In the genomic region with DNA sequence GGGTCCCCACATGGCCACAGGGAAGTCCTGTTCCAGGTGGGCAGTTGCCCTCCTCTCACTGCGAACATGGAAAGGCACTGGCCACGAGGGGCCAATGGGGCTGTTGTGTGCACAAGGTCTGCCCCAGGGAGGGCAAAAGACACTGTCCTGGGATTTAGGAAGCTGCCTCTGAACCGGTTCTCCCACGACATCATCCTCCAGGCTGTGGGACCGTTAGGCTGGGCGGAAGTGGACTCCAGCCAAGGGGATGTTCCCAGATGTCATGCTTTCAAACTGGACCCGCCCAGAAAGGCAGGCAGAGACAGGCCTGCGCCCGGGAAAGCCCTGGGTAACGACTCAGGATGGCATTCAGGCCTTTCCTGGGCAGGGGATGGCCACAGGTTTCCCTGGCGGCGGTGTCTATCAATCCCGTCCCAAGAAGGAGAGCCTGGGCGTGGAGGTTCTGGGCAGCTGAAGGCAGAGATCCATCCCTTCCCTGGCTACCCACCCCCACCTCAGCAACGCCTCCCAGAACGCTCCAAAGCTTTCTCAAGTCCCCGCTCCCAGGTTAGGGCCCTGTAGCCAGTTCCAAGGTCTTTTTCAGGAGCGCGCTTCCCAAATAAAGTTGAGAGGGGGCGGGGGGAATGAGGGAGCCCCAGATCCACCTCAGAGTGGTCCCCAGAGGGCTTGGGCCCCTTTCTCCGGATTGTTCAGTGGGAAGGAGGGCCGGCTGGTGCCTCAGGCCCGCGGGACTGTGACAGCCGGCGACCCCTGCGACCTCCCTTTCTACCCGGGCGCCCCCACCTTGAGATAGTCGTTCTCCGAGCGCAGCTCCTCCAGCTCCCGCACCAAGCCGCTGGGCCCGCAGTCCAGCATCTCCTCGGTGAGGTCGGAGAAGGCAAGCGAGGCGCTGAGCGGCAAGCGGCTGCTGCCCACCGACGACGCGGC, we compare ENCODE assay signal across 2 cellular contexts.
TF ChIP-seq lines count a peak whose summit lies in the region.

No MANE protein-coding gene starts in this region.

TF ChIP-seq in HEK293, 187 proteins besides CTCF, POLR2A, EP300 and RAD21 (continued from another document and continues in another):
- TF ChIP-seq, protein P1, sequence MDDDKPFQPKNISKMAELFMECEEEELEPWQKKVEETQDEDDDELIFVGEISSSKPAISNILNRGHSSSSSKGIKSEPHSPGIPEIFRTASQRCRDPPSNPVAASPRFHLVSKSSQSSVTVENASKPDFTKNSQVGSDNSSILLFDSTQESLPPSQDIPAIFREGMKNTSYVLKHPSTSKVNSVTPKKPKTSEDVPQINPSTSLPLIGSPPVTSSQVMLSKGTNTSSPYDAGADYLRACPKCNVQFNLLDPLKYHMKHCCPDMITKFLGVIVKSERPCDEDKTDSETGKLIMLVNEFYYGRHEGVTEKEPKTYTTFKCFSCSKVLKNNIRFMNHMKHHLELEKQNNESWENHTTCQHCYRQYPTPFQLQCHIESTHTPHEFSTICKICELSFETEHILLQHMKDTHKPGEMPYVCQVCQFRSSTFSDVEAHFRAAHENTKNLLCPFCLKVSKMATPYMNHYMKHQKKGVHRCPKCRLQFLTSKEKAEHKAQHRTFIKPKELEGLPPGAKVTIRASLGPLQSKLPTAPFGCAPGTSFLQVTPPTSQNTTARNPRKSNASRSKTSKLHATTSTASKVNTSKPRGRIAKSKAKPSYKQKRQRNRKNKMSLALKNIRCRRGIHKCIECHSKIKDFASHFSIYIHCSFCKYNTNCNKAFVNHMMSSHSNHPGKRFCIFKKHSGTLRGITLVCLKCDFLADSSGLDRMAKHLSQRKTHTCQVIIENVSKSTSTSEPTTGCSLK (tag by site-specific recombination; IDR thresholded peaks at IDR 0.05): no peak
- TF ChIP-seq ZBTB7A (tag by site-specific recombination; IDR thresholded peaks at IDR 0.05; ENCODE audit: low read depth) (no peak), RBAK (tag by site-specific recombination; IDR thresholded peaks at IDR 0.05) (no peak), GLIS2 (tag by site-specific recombination; IDR thresholded peaks at IDR 0.05) (peak; percentile 45), ZNF530 (tag by site-specific recombination; IDR thresholded peaks at IDR 0.05; ENCODE audit: low read depth) (no peak), ZNF843 (tag by site-specific recombination; IDR thresholded peaks at IDR 0.05) (no peak), ZNF785 (tag by site-specific recombination; IDR thresholded peaks at IDR 0.05) (no peak), ZNF354C (tag by site-specific recombination; IDR thresholded peaks at IDR 0.05; ENCODE audit: borderline replicate concordance, low read depth) (no peak), SCRT2 (tag by site-specific recombination; IDR thresholded peaks at IDR 0.05) (peak; percentile 72; the same call in 1 of the 2 replicates), ZNF426 (tag by site-specific recombination; IDR thresholded peaks at IDR 0.05) (no peak), ZNF660 (tag by site-specific recombination; IDR thresholded peaks at IDR 0.05) (no peak), SP3 (tag by site-specific recombination; IDR thresholded peaks at IDR 0.05) (peak; percentile 71), ZNF266 (tag by site-specific recombination; IDR thresholded peaks at IDR 0.05; ENCODE audit: low read depth) (no peak), ZNF324 (tag by site-specific recombination; IDR thresholded peaks at IDR 0.05) (no peak), ZNF214 (tag by site-specific recombination; IDR thresholded peaks at IDR 0.05; ENCODE audit: borderline replicate concordance) (no peak), KLF16 (tag by site-specific recombination; IDR thresholded peaks at IDR 0.05) (no peak)
- TF ChIP-seq, protein P2, sequence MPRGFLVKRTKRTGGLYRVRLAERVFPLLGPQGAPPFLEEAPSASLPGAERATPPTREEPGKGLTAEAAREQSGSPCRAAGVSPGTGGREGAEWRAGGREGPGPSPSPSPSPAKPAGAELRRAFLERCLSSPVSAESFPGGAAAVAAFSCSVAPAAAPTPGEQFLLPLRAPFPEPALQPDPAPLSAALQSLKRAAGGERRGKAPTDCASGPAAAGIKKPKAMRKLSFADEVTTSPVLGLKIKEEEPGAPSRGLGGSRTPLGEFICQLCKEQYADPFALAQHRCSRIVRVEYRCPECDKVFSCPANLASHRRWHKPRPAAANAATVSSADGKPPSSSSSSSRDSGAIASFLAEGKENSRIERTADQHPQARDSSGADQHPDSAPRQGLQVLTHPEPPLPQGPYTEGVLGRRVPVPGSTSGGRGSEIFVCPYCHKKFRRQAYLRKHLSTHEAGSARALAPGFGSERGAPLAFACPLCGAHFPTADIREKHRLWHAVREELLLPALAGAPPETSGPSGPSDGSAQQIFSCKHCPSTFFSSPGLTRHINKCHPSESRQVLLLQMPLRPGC (tag by site-specific recombination; IDR thresholded peaks at IDR 0.05): no peak
- TF ChIP-seq, protein P3, sequence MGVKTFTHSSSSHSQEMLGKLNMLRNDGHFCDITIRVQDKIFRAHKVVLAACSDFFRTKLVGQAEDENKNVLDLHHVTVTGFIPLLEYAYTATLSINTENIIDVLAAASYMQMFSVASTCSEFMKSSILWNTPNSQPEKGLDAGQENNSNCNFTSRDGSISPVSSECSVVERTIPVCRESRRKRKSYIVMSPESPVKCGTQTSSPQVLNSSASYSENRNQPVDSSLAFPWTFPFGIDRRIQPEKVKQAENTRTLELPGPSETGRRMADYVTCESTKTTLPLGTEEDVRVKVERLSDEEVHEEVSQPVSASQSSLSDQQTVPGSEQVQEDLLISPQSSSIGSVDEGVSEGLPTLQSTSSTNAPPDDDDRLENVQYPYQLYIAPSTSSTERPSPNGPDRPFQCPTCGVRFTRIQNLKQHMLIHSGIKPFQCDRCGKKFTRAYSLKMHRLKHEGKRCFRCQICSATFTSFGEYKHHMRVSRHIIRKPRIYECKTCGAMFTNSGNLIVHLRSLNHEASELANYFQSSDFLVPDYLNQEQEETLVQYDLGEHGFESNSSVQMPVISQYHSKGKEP (tag by site-specific recombination; IDR thresholded peaks at IDR 0.05): no peak
- TF ChIP-seq, protein P4, sequence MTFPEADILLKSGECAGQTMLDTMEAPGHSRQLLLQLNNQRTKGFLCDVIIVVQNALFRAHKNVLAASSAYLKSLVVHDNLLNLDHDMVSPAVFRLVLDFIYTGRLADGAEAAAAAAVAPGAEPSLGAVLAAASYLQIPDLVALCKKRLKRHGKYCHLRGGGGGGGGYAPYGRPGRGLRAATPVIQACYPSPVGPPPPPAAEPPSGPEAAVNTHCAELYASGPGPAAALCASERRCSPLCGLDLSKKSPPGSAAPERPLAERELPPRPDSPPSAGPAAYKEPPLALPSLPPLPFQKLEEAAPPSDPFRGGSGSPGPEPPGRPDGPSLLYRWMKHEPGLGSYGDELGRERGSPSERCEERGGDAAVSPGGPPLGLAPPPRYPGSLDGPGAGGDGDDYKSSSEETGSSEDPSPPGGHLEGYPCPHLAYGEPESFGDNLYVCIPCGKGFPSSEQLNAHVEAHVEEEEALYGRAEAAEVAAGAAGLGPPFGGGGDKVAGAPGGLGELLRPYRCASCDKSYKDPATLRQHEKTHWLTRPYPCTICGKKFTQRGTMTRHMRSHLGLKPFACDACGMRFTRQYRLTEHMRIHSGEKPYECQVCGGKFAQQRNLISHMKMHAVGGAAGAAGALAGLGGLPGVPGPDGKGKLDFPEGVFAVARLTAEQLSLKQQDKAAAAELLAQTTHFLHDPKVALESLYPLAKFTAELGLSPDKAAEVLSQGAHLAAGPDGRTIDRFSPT (tag by site-specific recombination; IDR thresholded peaks at IDR 0.05): peak; percentile 54; the same call in 1 of the 2 replicates

TF ChIP-seq in HepG2, 621 proteins besides CTCF, POLR2A, EP300 and RAD21 (continued from another document and continues in another):
- TF ChIP-seq ZNF598 (CRISPR knock-in tag; IDR thresholded peaks at IDR 0.05; ENCODE audit: borderline replicate concordance): peak; percentile 73; the same call in 1 of the 2 replicates
- TF ChIP-seq, protein P5, sequence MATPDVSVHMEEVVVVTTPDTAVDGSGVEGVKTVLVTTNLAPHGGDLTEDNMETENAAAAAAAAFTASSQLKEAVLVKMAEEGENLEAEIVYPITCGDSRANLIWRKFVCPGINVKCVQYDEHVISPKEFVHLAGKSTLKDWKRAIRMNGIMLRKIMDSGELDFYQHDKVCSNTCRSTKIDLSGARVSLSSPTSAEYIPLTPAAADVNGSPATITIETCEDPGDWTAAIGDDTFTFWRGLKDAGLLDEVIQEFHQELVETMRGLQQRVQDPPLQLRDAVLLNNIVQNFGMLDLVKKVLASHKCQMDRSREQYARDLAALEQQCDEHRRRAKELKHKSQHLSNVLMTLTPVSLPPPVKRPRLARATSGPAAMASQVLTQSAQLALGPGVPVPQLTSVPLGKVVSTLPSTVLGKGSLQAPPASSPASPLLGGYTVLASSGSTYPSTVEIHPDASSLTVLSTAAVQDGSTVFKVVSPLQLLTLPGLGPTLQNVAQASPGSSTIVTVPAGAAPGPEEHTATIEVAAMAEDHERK (CRISPR knock-in tag; IDR thresholded peaks at IDR 0.05; ENCODE audit: low read depth): no peak
- peak; percentile 15; the same call in 1 of the 2 replicates for TF ChIP-seq ZNF749 (CRISPR knock-in tag; IDR thresholded peaks at IDR 0.05; ENCODE audit: borderline replicate concordance)
- TF ChIP-seq ZMYM4 (CRISPR knock-in tag; IDR thresholded peaks at IDR 0.05): peak; percentile 16; the same call in 1 of the 2 replicates
- TF ChIP-seq, protein P6, sequence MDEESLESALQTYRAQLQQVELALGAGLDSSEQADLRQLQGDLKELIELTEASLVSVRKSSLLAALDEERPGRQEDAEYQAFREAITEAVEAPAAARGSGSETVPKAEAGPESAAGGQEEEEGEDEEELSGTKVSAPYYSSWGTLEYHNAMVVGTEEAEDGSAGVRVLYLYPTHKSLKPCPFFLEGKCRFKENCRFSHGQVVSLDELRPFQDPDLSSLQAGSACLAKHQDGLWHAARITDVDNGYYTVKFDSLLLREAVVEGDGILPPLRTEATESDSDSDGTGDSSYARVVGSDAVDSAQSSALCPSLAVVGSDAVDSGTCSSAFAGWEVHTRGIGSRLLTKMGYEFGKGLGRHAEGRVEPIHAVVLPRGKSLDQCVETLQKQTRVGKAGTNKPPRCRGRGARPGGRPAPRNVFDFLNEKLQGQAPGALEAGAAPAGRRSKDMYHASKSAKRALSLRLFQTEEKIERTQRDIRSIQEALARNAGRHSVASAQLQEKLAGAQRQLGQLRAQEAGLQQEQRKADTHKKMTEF (CRISPR knock-in tag; IDR thresholded peaks at IDR 0.05): peak; percentile 55; the same call in 1 of the 2 replicates
- TF ChIP-seq, protein P7, sequence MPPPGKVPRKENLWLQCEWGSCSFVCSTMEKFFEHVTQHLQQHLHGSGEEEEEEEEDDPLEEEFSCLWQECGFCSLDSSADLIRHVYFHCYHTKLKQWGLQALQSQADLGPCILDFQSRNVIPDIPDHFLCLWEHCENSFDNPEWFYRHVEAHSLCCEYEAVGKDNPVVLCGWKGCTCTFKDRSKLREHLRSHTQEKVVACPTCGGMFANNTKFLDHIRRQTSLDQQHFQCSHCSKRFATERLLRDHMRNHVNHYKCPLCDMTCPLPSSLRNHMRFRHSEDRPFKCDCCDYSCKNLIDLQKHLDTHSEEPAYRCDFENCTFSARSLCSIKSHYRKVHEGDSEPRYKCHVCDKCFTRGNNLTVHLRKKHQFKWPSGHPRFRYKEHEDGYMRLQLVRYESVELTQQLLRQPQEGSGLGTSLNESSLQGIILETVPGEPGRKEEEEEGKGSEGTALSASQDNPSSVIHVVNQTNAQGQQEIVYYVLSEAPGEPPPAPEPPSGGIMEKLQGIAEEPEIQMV (CRISPR knock-in tag; IDR thresholded peaks at IDR 0.05; ENCODE audit: low read depth): no peak
- TF ChIP-seq, protein P8, sequence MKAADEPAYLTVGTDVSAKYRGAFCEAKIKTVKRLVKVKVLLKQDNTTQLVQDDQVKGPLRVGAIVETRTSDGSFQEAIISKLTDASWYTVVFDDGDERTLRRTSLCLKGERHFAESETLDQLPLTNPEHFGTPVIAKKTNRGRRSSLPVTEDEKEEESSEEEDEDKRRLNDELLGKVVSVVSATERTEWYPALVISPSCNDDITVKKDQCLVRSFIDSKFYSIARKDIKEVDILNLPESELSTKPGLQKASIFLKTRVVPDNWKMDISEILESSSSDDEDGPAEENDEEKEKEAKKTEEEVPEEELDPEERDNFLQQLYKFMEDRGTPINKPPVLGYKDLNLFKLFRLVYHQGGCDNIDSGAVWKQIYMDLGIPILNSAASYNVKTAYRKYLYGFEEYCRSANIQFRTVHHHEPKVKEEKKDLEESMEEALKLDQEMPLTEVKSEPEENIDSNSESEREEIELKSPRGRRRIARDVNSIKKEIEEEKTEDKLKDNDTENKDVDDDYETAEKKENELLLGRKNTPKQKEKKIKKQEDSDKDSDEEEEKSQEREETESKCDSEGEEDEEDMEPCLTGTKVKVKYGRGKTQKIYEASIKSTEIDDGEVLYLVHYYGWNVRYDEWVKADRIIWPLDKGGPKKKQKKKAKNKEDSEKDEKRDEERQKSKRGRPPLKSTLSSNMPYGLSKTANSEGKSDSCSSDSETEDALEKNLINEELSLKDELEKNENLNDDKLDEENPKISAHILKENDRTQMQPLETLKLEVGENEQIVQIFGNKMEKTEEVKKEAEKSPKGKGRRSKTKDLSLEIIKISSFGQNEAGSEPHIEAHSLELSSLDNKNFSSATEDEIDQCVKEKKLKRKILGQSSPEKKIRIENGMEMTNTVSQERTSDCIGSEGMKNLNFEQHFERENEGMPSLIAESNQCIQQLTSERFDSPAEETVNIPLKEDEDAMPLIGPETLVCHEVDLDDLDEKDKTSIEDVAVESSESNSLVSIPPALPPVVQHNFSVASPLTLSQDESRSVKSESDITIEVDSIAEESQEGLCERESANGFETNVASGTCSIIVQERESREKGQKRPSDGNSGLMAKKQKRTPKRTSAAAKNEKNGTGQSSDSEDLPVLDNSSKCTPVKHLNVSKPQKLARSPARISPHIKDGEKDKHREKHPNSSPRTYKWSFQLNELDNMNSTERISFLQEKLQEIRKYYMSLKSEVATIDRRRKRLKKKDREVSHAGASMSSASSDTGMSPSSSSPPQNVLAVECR (CRISPR knock-in tag; IDR thresholded peaks at IDR 0.05; ENCODE audit: borderline replicate concordance): peak; percentile 86
- TF ChIP-seq LCORL (IDR thresholded peaks at IDR 0.05): no peak
- peak; percentile 53; the same call in 1 of the 2 replicates for TF ChIP-seq LCORL (CRISPR knock-in tag; IDR thresholded peaks at IDR 0.05)
- TF ChIP-seq ZSCAN25 (CRISPR knock-in tag; IDR thresholded peaks at IDR 0.05): peak; percentile 49; the same call in 1 of the 2 replicates
- no peak for TF ChIP-seq ZNF251 (CRISPR knock-in tag; IDR thresholded peaks at IDR 0.05)
- peak; percentile 44 for TF ChIP-seq YEATS2 (CRISPR knock-in tag; IDR thresholded peaks at IDR 0.05; ENCODE audit: borderline replicate concordance)
- TF ChIP-seq HDAC1 (CRISPR knock-in tag; IDR thresholded peaks at IDR 0.05): peak; percentile 85
- TF ChIP-seq, protein P9, sequence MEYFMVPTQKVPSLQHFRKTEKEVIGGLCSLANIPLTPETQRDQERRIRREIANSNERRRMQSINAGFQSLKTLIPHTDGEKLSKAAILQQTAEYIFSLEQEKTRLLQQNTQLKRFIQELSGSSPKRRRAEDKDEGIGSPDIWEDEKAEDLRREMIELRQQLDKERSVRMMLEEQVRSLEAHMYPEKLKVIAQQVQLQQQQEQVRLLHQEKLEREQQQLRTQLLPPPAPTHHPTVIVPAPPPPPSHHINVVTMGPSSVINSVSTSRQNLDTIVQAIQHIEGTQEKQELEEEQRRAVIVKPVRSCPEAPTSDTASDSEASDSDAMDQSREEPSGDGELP (IDR thresholded peaks at IDR 0.05; ENCODE audit: borderline replicate concordance, low read depth): peak; percentile 74; the same call in 1 of the 2 replicates
- TF ChIP-seq SMARCC2 (IDR thresholded peaks at IDR 0.05): no peak
- peak; percentile 71 for TF ChIP-seq RXRA (CRISPR knock-in tag; IDR thresholded peaks at IDR 0.05)
- TF ChIP-seq ZNF547 (CRISPR knock-in tag; IDR thresholded peaks at IDR 0.05): 0 out of 2 replicates have a peak, but pooled peaks have one; percentile 39
- TF ChIP-seq, protein P10, sequence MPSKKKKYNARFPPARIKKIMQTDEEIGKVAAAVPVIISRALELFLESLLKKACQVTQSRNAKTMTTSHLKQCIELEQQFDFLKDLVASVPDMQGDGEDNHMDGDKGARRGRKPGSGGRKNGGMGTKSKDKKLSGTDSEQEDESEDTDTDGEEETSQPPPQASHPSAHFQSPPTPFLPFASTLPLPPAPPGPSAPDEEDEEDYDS (CRISPR knock-in tag; IDR thresholded peaks at IDR 0.05): peak; percentile 81
- no peak for TF ChIP-seq ZNF101 (CRISPR knock-in tag; IDR thresholded peaks at IDR 0.05; ENCODE audit: borderline replicate concordance, low read depth)
